In genomic region chr6:142627474-142627873, GRCh38 we compare ENCODE assay signal across 25 cellular contexts.
DNase-seq lines count a peak whose midpoint lies in the region; ATAC-seq, FAIRE-seq and TF ChIP-seq lines count a peak whose summit lies in the region.
"Had no signal": no experiment of that assay in that cellular context is flagged by ENCODE, and none has a peak within 500 bp of the region (broad histone marks: within the 10 kb centered on the region; RNA-seq: fewer than 3 reads in every experiment).

No MANE protein-coding gene starts in this region.

- no peaks in the 10 kb centered on the region for H3K9me3 ChIP-seq in OCI-LY3 (ENCODE audit: insufficient read depth, low read length)
- no peaks in the 10 kb centered on the region for H3K9me3 ChIP-seq in small intestine (ENCODE audit: control insufficient read depth, low read depth)
- H3K9me3 ChIP-seq: thoracic aorta had no signal

- H3K4me1 ChIP-seq in OCI-LY3 (ENCODE audit: low read length): no peaks in the 10 kb centered on the region
- H3K4me1 ChIP-seq in small intestine (ENCODE audit: control insufficient read depth in 2 of 2, insufficient read depth in 1 of 2, low read depth in 1 of 2, low read length in 1 of 2): no peaks in the 10 kb centered on the region

- H3K27me3 ChIP-seq in OCI-LY3 (ENCODE audit: low read depth, low read length): no peaks in the 10 kb centered on the region
- no peaks in the 10 kb centered on the region for H3K27me3 ChIP-seq in small intestine (ENCODE audit: control insufficient read depth in 2 of 2, insufficient read depth in 2 of 2, low read length in 2 of 2)

- H4K20me1 ChIP-seq in OCI-LY3 (ENCODE audit: insufficient read depth, low read length): no peaks in the 10 kb centered on the region

- no peak overlapping the region for H3K27ac Mint-ChIP-seq in activated naive CD8-positive, alpha-beta T cell treated with anti-CD3 and anti-CD28 coated beads, Interleukin-2, amount 50 U/mL, for 24 hours
- no peak overlapping the region for H3K27ac Mint-ChIP-seq in activated naive CD8-positive, alpha-beta T cell treated with anti-CD3 and anti-CD28 coated beads for 36 hours
- peak overlapping the region; percentile 80 for H3K27ac Mint-ChIP-seq in central memory CD8-positive, alpha-beta T cell (ENCODE audit: low read depth)
- H3K27ac Mint-ChIP-seq in stimulated activated effector memory CD8-positive, alpha-beta T cell treated with anti-CD3 and anti-CD28 coated beads, Interleukin-12 subunit alpha, Interleukin-12 subunit beta, amount 100 ng/mL, for 72 hours: no peak overlapping the region
- H3K27ac Mint-ChIP-seq: nephron had no signal

- H3K27ac ChIP-seq in OCI-LY3 (ENCODE audit: low read length): no peak overlapping the region
- no peak overlapping the region for H3K27ac ChIP-seq in small intestine (ENCODE audit: low read depth in 1 of 2, low read length in 1 of 2)
- H3K27ac ChIP-seq: C4-2B, thoracic aorta had no signal

- peak overlapping the region; percentile 30; the same call in 1 of the 2 replicates for H2AFZ ChIP-seq in OCI-LY3 (ENCODE audit: low read depth, low read length)

- no peaks in the 10 kb centered on the region for H3K36me3 Mint-ChIP-seq in activated naive CD8-positive, alpha-beta T cell treated with anti-CD3 and anti-CD28 coated beads, Interleukin-2, amount 50 U/mL, for 24 hours (ENCODE audit: low read depth)
- H3K36me3 Mint-ChIP-seq in activated naive CD8-positive, alpha-beta T cell treated with anti-CD3 and anti-CD28 coated beads for 36 hours: no peaks in the 10 kb centered on the region
- no peaks in the 10 kb centered on the region for H3K36me3 Mint-ChIP-seq in central memory CD8-positive, alpha-beta T cell (ENCODE audit: insufficient read depth)
- H3K36me3 Mint-ChIP-seq in stimulated activated effector memory CD8-positive, alpha-beta T cell treated with anti-CD3 and anti-CD28 coated beads, Interleukin-12 subunit alpha, Interleukin-12 subunit beta, amount 100 ng/mL, for 72 hours: no peaks in the 10 kb centered on the region

- H3K4me3 Mint-ChIP-seq in activated naive CD8-positive, alpha-beta T cell treated with anti-CD3 and anti-CD28 coated beads, Interleukin-2, amount 50 U/mL, for 24 hours: peak overlapping the region; percentile 3
- H3K4me3 Mint-ChIP-seq in activated naive CD8-positive, alpha-beta T cell treated with anti-CD3 and anti-CD28 coated beads for 36 hours: no peak overlapping the region
- H3K4me3 Mint-ChIP-seq in central memory CD8-positive, alpha-beta T cell: peak overlapping the region; percentile 69
- peak overlapping the region; percentile 45 for H3K4me3 Mint-ChIP-seq in stimulated activated effector memory CD8-positive, alpha-beta T cell treated with anti-CD3 and anti-CD28 coated beads, Interleukin-12 subunit alpha, Interleukin-12 subunit beta, amount 100 ng/mL, for 72 hours
- H3K4me3 Mint-ChIP-seq: nephron had no signal

- no peak overlapping the region for H3K9ac ChIP-seq in OCI-LY3 (ENCODE audit: low read length)

- DNase-seq in activated naive CD8-positive, alpha-beta T cell treated with anti-CD3 and anti-CD28 coated beads, Interleukin-2, amount 50 U/mL, for 24 hours: no peak
- DNase-seq in activated naive CD8-positive, alpha-beta T cell treated with anti-CD3 and anti-CD28 coated beads for 36 hours: no peak
- DNase-seq in central memory CD8-positive, alpha-beta T cell (ENCODE audit: low spot score in 2 of 2): no peak
- DNase-seq in stimulated activated effector memory CD8-positive, alpha-beta T cell treated with anti-CD3 and anti-CD28 coated beads, Interleukin-12 subunit alpha, Interleukin-12 subunit beta, amount 100 ng/mL, for 72 hours (ENCODE audit: low spot score in 2 of 2): no peak
- DNase-seq in small intestine: no peak
- DNase-seq in midbrain (lab: John Stamatoyannopoulos, UW): no peak
- no peak for DNase-seq in pons (ENCODE audit: low spot score)
- DNase-seq: activated naive CD4-positive, alpha-beta T cell treated with Interleukin-2 at 50 U/mL for 16 hours; aorta; caudate nucleus; KBM-7; mesendoderm; NCI-H187; NCI-H774; posterior cingulate gyrus; stimulated activated CD4-positive, alpha-beta T cell treated with anti-CD3 and anti-CD28 coated beads, Interleukin-2, amount 100 ng/mL, for 24 hours; stimulated activated naive CD4-positive, alpha-beta T cell; T1000 had no signal

- ATAC-seq in activated naive CD8-positive, alpha-beta T cell treated with anti-CD3 and anti-CD28 coated beads, Interleukin-2, amount 50 U/mL, for 24 hours: no peak
- ATAC-seq in central memory CD8-positive, alpha-beta T cell (replicated peaks; ENCODE audit: extremely low read depth, poor library complexity, severe bottlenecking): no peak
- ATAC-seq in stimulated activated effector memory CD8-positive, alpha-beta T cell treated with anti-CD3 and anti-CD28 coated beads, Interleukin-12 subunit alpha, Interleukin-12 subunit beta, amount 100 ng/mL, for 72 hours: no peak
- ATAC-seq: esophagus mucosa, Panc1 had no signal

- no peak overlapping the region for H3K4me3 ChIP-seq in OCI-LY3 (ENCODE audit: low read length)
- no peak overlapping the region for H3K4me3 ChIP-seq in small intestine (ENCODE audit: low read depth in 1 of 2, low read length in 2 of 2)
- H3K4me3 ChIP-seq: thoracic aorta had no signal

- WGBS in small intestine, 3 donors: 61 to 80% (median 73%) methylated on average over 3 of the region's 3 CpGs

- H3K4me2 ChIP-seq in OCI-LY3 (ENCODE audit: low read length): peak overlapping the region; percentile 37

- H3K79me2 ChIP-seq in OCI-LY3 (ENCODE audit: low read length): no peaks in the 10 kb centered on the region

- FAIRE-seq in small intestine (lab: Jason Lieb, UNC): no peak
- FAIRE-seq: GM12892 had no signal

- H3K4me1 Mint-ChIP-seq in activated naive CD8-positive, alpha-beta T cell treated with anti-CD3 and anti-CD28 coated beads, Interleukin-2, amount 50 U/mL, for 24 hours: no peaks in the 10 kb centered on the region
- H3K4me1 Mint-ChIP-seq in activated naive CD8-positive, alpha-beta T cell treated with anti-CD3 and anti-CD28 coated beads for 36 hours: peaks cover 8% of the 10 kb centered on the region
- peaks cover 16% of the 10 kb centered on the region for H3K4me1 Mint-ChIP-seq in central memory CD8-positive, alpha-beta T cell
- no peaks in the 10 kb centered on the region for H3K4me1 Mint-ChIP-seq in stimulated activated effector memory CD8-positive, alpha-beta T cell treated with anti-CD3 and anti-CD28 coated beads, Interleukin-12 subunit alpha, Interleukin-12 subunit beta, amount 100 ng/mL, for 72 hours
- H3K4me1 Mint-ChIP-seq: nephron had no signal

- TF ChIP-seq CTCF in OCI-LY3 (IDR thresholded peaks at IDR 0.05; ENCODE audit: low read depth, low read length): no peak

- H3K9me3 Mint-ChIP-seq in activated naive CD8-positive, alpha-beta T cell treated with anti-CD3 and anti-CD28 coated beads, Interleukin-2, amount 50 U/mL, for 24 hours: no peaks in the 10 kb centered on the region
- no peaks in the 10 kb centered on the region for H3K9me3 Mint-ChIP-seq in activated naive CD8-positive, alpha-beta T cell treated with anti-CD3 and anti-CD28 coated beads for 36 hours
- no peaks in the 10 kb centered on the region for H3K9me3 Mint-ChIP-seq in central memory CD8-positive, alpha-beta T cell
- H3K9me3 Mint-ChIP-seq in stimulated activated effector memory CD8-positive, alpha-beta T cell treated with anti-CD3 and anti-CD28 coated beads, Interleukin-12 subunit alpha, Interleukin-12 subunit beta, amount 100 ng/mL, for 72 hours: no peaks in the 10 kb centered on the region
- H3K9me3 Mint-ChIP-seq: nephron had no signal

- H3K36me3 ChIP-seq in OCI-LY3 (replicated peaks; ENCODE audit: low read depth, low read length) (no peaks in the 10 kb centered on the region), small intestine (ENCODE audit: control insufficient read depth in 2 of 2, insufficient read depth in 2 of 2, low read length in 2 of 2) (no peaks in the 10 kb centered on the region)
- H3K36me3 ChIP-seq: thoracic aorta had no signal

- no peaks in the 10 kb centered on the region for H3K27me3 Mint-ChIP-seq in activated naive CD8-positive, alpha-beta T cell treated with anti-CD3 and anti-CD28 coated beads, Interleukin-2, amount 50 U/mL, for 24 hours
- no peaks in the 10 kb centered on the region for H3K27me3 Mint-ChIP-seq in activated naive CD8-positive, alpha-beta T cell treated with anti-CD3 and anti-CD28 coated beads for 36 hours
- H3K27me3 Mint-ChIP-seq in central memory CD8-positive, alpha-beta T cell: no peaks in the 10 kb centered on the region
